ENCODE assay signal across 1 cellular context in the genomic region with DNA sequence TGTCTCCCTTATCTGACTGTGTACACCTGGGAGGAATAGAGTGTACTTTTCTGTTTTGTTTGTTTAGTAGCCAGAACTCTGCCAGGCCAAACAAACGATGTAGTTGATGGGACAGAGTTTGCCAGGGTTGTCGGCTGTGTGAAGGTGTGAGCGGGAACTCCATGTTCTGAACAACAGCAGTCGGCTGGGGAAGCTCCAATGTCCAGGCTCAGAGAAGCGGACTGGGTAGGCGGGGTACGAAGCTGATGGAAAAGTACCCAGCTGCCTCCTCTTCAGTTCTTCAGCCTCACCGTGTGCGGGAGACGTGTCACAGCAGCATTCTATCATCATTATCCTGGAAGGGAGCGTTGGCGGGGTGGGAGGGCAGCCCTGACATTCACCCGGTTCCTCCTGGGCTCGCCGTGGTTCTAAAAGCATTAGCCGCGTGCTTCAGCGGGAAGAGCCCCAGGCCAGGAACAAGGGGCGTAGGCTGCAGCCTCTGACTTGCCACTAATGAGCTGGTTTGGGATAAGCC.
TF ChIP-seq lines count a peak whose summit lies in the region.

No MANE protein-coding gene starts in this region.

TF ChIP-seq in HEK293, 187 proteins besides CTCF, POLR2A, EP300 and RAD21 (continued from another document):
- TF ChIP-seq, protein P1, sequence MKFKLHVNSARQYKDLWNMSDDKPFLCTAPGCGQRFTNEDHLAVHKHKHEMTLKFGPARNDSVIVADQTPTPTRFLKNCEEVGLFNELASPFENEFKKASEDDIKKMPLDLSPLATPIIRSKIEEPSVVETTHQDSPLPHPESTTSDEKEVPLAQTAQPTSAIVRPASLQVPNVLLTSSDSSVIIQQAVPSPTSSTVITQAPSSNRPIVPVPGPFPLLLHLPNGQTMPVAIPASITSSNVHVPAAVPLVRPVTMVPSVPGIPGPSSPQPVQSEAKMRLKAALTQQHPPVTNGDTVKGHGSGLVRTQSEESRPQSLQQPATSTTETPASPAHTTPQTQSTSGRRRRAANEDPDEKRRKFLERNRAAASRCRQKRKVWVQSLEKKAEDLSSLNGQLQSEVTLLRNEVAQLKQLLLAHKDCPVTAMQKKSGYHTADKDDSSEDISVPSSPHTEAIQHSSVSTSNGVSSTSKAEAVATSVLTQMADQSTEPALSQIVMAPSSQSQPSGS (tag by site-specific recombination; IDR thresholded peaks at IDR 0.05; ENCODE audit: low read depth): no peak
- TF ChIP-seq ZNF132 (tag by site-specific recombination; IDR thresholded peaks at IDR 0.05; ENCODE audit: borderline replicate concordance) (no peak), ZFHX2 (tag by site-specific recombination; conservative IDR thresholded peaks at IDR 0.05) (peak; percentile 28; the same call in 1 of the 2 replicates), ZNF670 (tag by site-specific recombination; IDR thresholded peaks at IDR 0.05; ENCODE audit: low read depth) (no peak), GLIS1 (tag by site-specific recombination; IDR thresholded peaks at IDR 0.05) (no peak)
- TF ChIP-seq, protein P2, sequence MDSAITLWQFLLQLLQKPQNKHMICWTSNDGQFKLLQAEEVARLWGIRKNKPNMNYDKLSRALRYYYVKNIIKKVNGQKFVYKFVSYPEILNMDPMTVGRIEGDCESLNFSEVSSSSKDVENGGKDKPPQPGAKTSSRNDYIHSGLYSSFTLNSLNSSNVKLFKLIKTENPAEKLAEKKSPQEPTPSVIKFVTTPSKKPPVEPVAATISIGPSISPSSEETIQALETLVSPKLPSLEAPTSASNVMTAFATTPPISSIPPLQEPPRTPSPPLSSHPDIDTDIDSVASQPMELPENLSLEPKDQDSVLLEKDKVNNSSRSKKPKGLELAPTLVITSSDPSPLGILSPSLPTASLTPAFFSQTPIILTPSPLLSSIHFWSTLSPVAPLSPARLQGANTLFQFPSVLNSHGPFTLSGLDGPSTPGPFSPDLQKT (IDR thresholded peaks at IDR 0.05; ENCODE audit: borderline replicate concordance, low read depth, low read length): no peak
TF ChIP-seq in HEK293: peak in this region for 2.
